Comparison of ENCODE assay signal across 11 cellular contexts in genomic region chrX:54785901-54786300, GRCh38. TPM values are rescaled to one million over a fixed set of nuclear protein-coding genes. Genes with fewer than 3 reads are reported as not detected.
DNase-seq lines count a peak whose midpoint lies in the region; ATAC-seq, FAIRE-seq and TF ChIP-seq lines count a peak whose summit lies in the region.
"Had no signal": no experiment of that assay in that cellular context is flagged by ENCODE, and none has a peak within 500 bp of the region (broad histone marks: within the 10 kb centered on the region; RNA-seq: fewer than 3 reads in every experiment).

No MANE protein-coding gene starts in this region.

- no peaks in the 10 kb centered on the region for H3F3A ChIP-seq in GM23248 (ENCODE audit: insufficient read depth)

- no peak overlapping the region for H3K4me2 ChIP-seq in GM23248 (ENCODE audit: unreplicated experiment)

- H3K4me3 ChIP-seq in GM23248 (no peak overlapping the region), ovary (no peak overlapping the region)

- FAIRE-seq in RCC 7860 (lab: Jason Lieb, UNC): no peak

- TF ChIP-seq EP300 in ovary (IDR thresholded peaks at IDR 0.05): no peak

- in situ Hi-C loops in GM23248 (cut with MboI): no loop called here

- peak; percentile 27 for DNase-seq in GM23248
- DNase-seq in UCSD-AML1 (lab: John Stamatoyannopoulos, UW; ENCODE audit: unreplicated experiment): peak; percentile 21
- peak; percentile 21 for DNase-seq in left kidney (ENCODE audit: low read depth, low spot score)
- no peak for DNase-seq in ovary
- no peak for DNase-seq in RCC 7860 (ENCODE audit: low spot score)
- DNase-seq: naive thymus-derived CD8-positive, alpha-beta T cell; NCI-H146 had no signal

- no peaks in the 10 kb centered on the region for H4K20me1 ChIP-seq in GM23248 (ENCODE audit: insufficient read depth)

- H3K27ac ChIP-seq in C4-2B (no peak overlapping the region), GM23248 (no peak overlapping the region), ovary (no peak overlapping the region)

- ATAC-seq in HG03095 (IDR thresholded peaks at IDR 0.05; ENCODE audit: unreplicated experiment) (no peak), GM21423 (IDR thresholded peaks at IDR 0.05; ENCODE audit: unreplicated experiment) (no peak)
- ATAC-seq: naive thymus-derived CD8-positive, alpha-beta T cell had no signal

- intact Hi-C loops in ovary (cut with DNase I): no loop called here

- no peak overlapping the region for H2AFZ ChIP-seq in GM23248

- H3K9me2 ChIP-seq in GM23248 (ENCODE audit: insufficient read depth): no peaks in the 10 kb centered on the region

- H3K27me3 ChIP-seq in GM23248 (replicated peaks; ENCODE audit: insufficient read depth) (no peaks in the 10 kb centered on the region), ovary (no peaks in the 10 kb centered on the region)

- no peak for TF ChIP-seq POLR2A in ovary (IDR thresholded peaks at IDR 0.05)

- H3K9me3 ChIP-seq in GM23248 (ENCODE audit: low read depth) (no peaks in the 10 kb centered on the region), ovary (no peaks in the 10 kb centered on the region)

- no peak overlapping the region for H3K9ac ChIP-seq in GM23248

- no peaks in the 10 kb centered on the region for H3K36me3 ChIP-seq in GM23248 (ENCODE audit: low read depth)
- no peaks in the 10 kb centered on the region for H3K36me3 ChIP-seq in ovary

- TF ChIP-seq CTCF in C4-2B (conservative IDR thresholded peaks at IDR 0.05) (peak; percentile 14), ovary (IDR thresholded peaks at IDR 0.05) (no peak)

- no peaks in the 10 kb centered on the region for H3K79me2 ChIP-seq in GM23248 (ENCODE audit: insufficient read depth)

- 0 to 20% methylated on average over 3 to 4 of the region's 4 CpGs for WGBS in GM23248 (ENCODE audit: low coverage in 1 of 2, low lambda C conversion rate in 2 of 2, missing lambda C conversion rate in 2 of 2), 2 experiments
- WGBS in ovary, 3 donors: 40 to 46% (median 45%) methylated on average over 4 of the region's 4 CpGs

- no peaks in the 10 kb centered on the region for H3K4me1 ChIP-seq in GM23248 (ENCODE audit: insufficient read depth)
- H3K4me1 ChIP-seq in ovary (ENCODE audit: insufficient read depth): no peaks in the 10 kb centered on the region

RNA-seq across cellular contexts. Expression of gene ITIH6, which starts 12.2 kb away (rescaled TPM):
- total RNA-seq in GM23248 (2014; rRNA removed; shearing (Covaris generic)): not detected in 2 replicates
- polyA plus RNA-seq in GM23248 (2016; fragmentation: Nextera tagmentation; extraction: Ambion mirVana): not detected in 2 replicates
- not detected for total RNA-seq in ovary
- under 1 TPM; 0.01 to 0.05 TPM for polyA plus RNA-seq in ovary
- total RNA-seq: naive thymus-derived CD8-positive, alpha-beta T cell; T-helper 1 cell treated with Interleukin-12 subunit alpha and Interleukin-12 subunit beta and Interleukin-4 antibody, amounts not matched to agents 30 ng/mL and 1 ng/mL, for 36 hours had no signal
- polyA plus RNA-seq: naive thymus-derived CD8-positive, alpha-beta T cell had no signal

RNA-seq across cellular contexts. Expression of gene MAGED2, which starts 21.6 kb away (rescaled TPM):
- 251 and 253 TPM in 2 replicates for total RNA-seq in GM23248 (2014; rRNA removed; shearing (Covaris generic))
- polyA plus RNA-seq in GM23248 (2016; fragmentation: Nextera tagmentation; extraction: Ambion mirVana) (274 and 285 TPM in 2 replicates), ovary (100 to 1,000 TPM; 238 to 279 TPM)
- 100 to 1,000 TPM; 190 to 302 (median 250) TPM for total RNA-seq in ovary

Comparison
In these comparisons a context has a peak if more than half of its experiments do, and no peak if none do; other contexts are left out.
1. DNase-seq: peak in GM23248 (single experiment), UCSD-AML1 (single experiment) and left kidney (single experiment); none in ovary (0 of 5) and RCC 7860 (single experiment).